In genomic region chr15:86432861-86433260, GRCh38 we compare ENCODE assay signal across 2 cellular contexts.
TF ChIP-seq lines count a peak whose summit lies in the region.

No MANE protein-coding gene starts in this region.

TF ChIP-seq in liver, 16 proteins besides CTCF, POLR2A, EP300 and RAD21 (continued from another document):
- TF ChIP-seq REST (IDR thresholded peaks at IDR 0.05), result no peak

TF ChIP-seq in HepG2, 621 proteins besides CTCF, POLR2A, EP300 and RAD21 (continued from another document):
- TF ChIP-seq ZBTB20 (CRISPR knock-in tag; IDR thresholded peaks at IDR 0.05; ENCODE audit: borderline replicate concordance, low read depth) (no peak), NFE2L2 (IDR thresholded peaks at IDR 0.05; ENCODE audit: low read length) (no peak), MXD1 (CRISPR knock-in tag; IDR thresholded peaks at IDR 0.05) (no peak), JARID2 (CRISPR knock-in tag; IDR thresholded peaks at IDR 0.05; ENCODE audit: insufficient replicate concordance) (no peak), ZNF530 (CRISPR knock-in tag; IDR thresholded peaks at IDR 0.05; ENCODE audit: low read depth) (no peak), NFATC3 (CRISPR knock-in tag; IDR thresholded peaks at IDR 0.05) (no peak)
